In genomic region chr3:43327184-43327950, GRCh38 we compare ENCODE assay signal across 11 cellular contexts. TPM values are rescaled to one million over a fixed set of nuclear protein-coding genes. Genes with fewer than 3 reads are reported as not detected.
DNase-seq lines count a peak whose midpoint lies in the region; ATAC-seq and TF ChIP-seq lines count a peak whose summit lies in the region.
"Had no signal": no experiment of that assay in that cellular context is flagged by ENCODE, and none has a peak within 500 bp of the region (broad histone marks: within the 10 kb centered on the region; RNA-seq: fewer than 3 reads in every experiment).

No MANE protein-coding gene starts in this region.

- intact Hi-C loops in breast epithelium (cut with DNase I; ENCODE audit: low total_unique reads) = no loop called here

- H3K4me1 ChIP-seq in breast epithelium = peaks cover 0 to 12% of the 10 kb centered on the region in 2 donors
- peaks cover 11 to 33% of the 10 kb centered on the region in 2 donors for H3K4me1 ChIP-seq in muscle layer of duodenum (ENCODE audit: control insufficient read depth in 1 of 2, insufficient read depth in 2 of 2, low read length in 2 of 2)

- no peak overlapping the region for H3K4me3 Mint-ChIP-seq in endothelial cell (ENCODE audit: unreplicated experiment)

- H3K36me3 ChIP-seq in breast epithelium (no peaks in the 10 kb centered on the region), muscle layer of duodenum (ENCODE audit: control insufficient read depth in 1 of 2, insufficient read depth in 2 of 2, low read length in 2 of 2) (no peaks in the 10 kb centered on the region)

- H3K27me3 Mint-ChIP-seq in endothelial cell (ENCODE audit: unreplicated experiment) = no peaks in the 10 kb centered on the region

- H3K9me3 ChIP-seq in breast epithelium (no peaks in the 10 kb centered on the region), muscle layer of duodenum (ENCODE audit: control insufficient read depth in 1 of 2, low read length in 2 of 2) (no peaks in the 10 kb centered on the region)
- H3K9me3 ChIP-seq: SJSA1 had no signal

- peaks cover 27% of the 10 kb centered on the region for H3K36me3 Mint-ChIP-seq in endothelial cell (ENCODE audit: low read depth, unreplicated experiment)

- no peaks in the 10 kb centered on the region for H3K27me3 ChIP-seq in breast epithelium
- no peaks in the 10 kb centered on the region for H3K27me3 ChIP-seq in muscle layer of duodenum (ENCODE audit: low read depth, low read length)
- H3K27me3 ChIP-seq: SJSA1 had no signal

- H3K9me3 Mint-ChIP-seq in endothelial cell (ENCODE audit: unreplicated experiment) = no peaks in the 10 kb centered on the region

- no peak overlapping the region for H3K4me3 ChIP-seq in AG09309 (ENCODE audit: control insufficient read depth, low read depth, low read length)
- H3K4me3 ChIP-seq in breast epithelium = peak overlapping the region in 1 of 3 donors; percentile 6
- no peak overlapping the region for H3K4me3 ChIP-seq in muscle layer of duodenum (ENCODE audit: low read depth in 1 of 2, low read length in 2 of 2)
- H3K4me3 ChIP-seq: SJSA1 had no signal

- peak; percentile 49 for ATAC-seq in HG02759 (IDR thresholded peaks at IDR 0.05; ENCODE audit: unreplicated experiment)
- no peak for ATAC-seq in HG02763 (IDR thresholded peaks at IDR 0.05; ENCODE audit: unreplicated experiment)
- no peak for ATAC-seq in HG02973 (IDR thresholded peaks at IDR 0.05; ENCODE audit: unreplicated experiment)
- no peak for ATAC-seq in HG03521 (IDR thresholded peaks at IDR 0.05; ENCODE audit: unreplicated experiment)

- no peak overlapping the region for H3K27ac Mint-ChIP-seq in endothelial cell (ENCODE audit: unreplicated experiment)

- no peak for TF ChIP-seq POLR2A in breast epithelium (IDR thresholded peaks at IDR 0.05)

- TF ChIP-seq CTCF in AG09309 (IDR thresholded peaks at IDR 0.05; ENCODE audit: control insufficient read depth, insufficient read depth, low read depth, low read length, missing control alignments) (no peak), breast epithelium (IDR thresholded peaks at IDR 0.05) (no peak), endothelial cell (IDR thresholded peaks at IDR 0.05; ENCODE audit: unreplicated experiment) (no peak)

- H3K27ac ChIP-seq in breast epithelium (peak overlapping the region; percentile 38 to 45), muscle layer of duodenum (ENCODE audit: low read length) (peak overlapping the region; percentile 16)
- H3K27ac ChIP-seq: SJSA1 had no signal

- DNase-seq in AG09309 (ENCODE audit: low read depth) (peak; percentile 28), breast epithelium (ENCODE audit: low spot score in 2 of 2) (no peak), endothelial cell (ENCODE audit: low spot score) (no peak)
- DNase-seq: DMS79 treated with DMSO at 0.1 percent for 48 hours; effector CD8-positive, alpha-beta T cell had no signal

- H3K4me1 Mint-ChIP-seq in endothelial cell (ENCODE audit: unreplicated experiment) = peaks cover 34% of the 10 kb centered on the region

RNA-seq across cellular contexts. Expression of gene SNRK, which starts 41.0 kb away (rescaled TPM):
- 10 to 100 TPM; 52.0 to 84.9 (median 72.8) TPM for total RNA-seq in breast epithelium
- total RNA-seq in endothelial cell (ENCODE audit: unreplicated experiment) = 139 TPM
